ENCODE assay signal across 8 cellular contexts in the genomic region with DNA sequence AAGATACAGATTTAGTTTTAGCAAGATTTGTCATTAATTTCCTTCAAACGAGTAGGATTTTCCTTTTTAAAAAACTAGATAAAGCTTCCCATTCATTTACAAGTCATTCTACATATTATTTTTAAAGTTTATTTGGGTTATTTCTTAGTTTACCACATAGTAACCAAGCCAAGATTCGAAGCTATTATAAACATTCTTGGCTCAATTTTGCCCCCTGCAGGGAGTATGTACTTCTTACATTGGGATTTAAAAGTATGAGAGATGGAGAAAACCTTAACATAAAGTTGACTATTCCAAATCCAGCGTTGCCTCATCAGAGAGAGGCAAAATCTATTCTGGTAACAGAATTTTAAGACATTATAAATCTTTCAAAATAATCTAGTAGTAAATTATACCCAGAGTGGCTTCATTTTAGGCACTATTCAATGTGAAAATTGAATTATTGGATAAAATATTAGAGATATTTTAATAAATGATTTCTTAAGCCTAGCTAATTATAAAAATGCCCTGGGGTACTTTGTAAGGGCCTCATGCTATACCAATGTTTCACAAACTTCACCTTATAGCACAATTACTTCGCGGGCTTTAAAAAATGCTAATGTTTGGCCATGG. TPM values are rescaled to one million over a fixed set of nuclear protein-coding genes. Genes with fewer than 3 reads are reported as not detected.
DNase-seq lines count a peak whose midpoint lies in the region; ATAC-seq and TF ChIP-seq lines count a peak whose summit lies in the region.

No MANE protein-coding gene starts in this region.

- H3K9me3 Mint-ChIP-seq in GM23338 (peaks cover 15% of the 10 kb centered on the region), T-cell (peaks cover 5 to 22% (median 16%) of the 10 kb centered on the region in 3 donors)
- peaks cover 15% of the 10 kb centered on the region for H3K9me3 Mint-ChIP-seq in activated T-cell treated with anti-CD3 and anti-CD28 coated beads, Interleukin-2, amount 50 U/mL, for 4 hours

- H3K36me3 Mint-ChIP-seq in GM23338 (ENCODE audit: low read depth) (peaks cover 15% of the 10 kb centered on the region), T-cell (no peaks in the 10 kb centered on the region)
- no peaks in the 10 kb centered on the region for H3K36me3 Mint-ChIP-seq in activated T-cell treated with anti-CD3 and anti-CD28 coated beads, Interleukin-2, amount 50 U/mL, for 4 hours (ENCODE audit: insufficient read depth)

- H3K4me1 Mint-ChIP-seq in GM23338: peaks cover 42% of the 10 kb centered on the region
- no peaks in the 10 kb centered on the region for H3K4me1 Mint-ChIP-seq in T-cell
- no peaks in the 10 kb centered on the region for H3K4me1 Mint-ChIP-seq in activated T-cell treated with anti-CD3 and anti-CD28 coated beads, Interleukin-2, amount 50 U/mL, for 4 hours (ENCODE audit: low read depth)

- H3K4me3 Mint-ChIP-seq in GM23338 (no peak overlapping the region), T-cell (no peak overlapping the region)
- H3K4me3 Mint-ChIP-seq in activated T-cell treated with anti-CD3 and anti-CD28 coated beads, Interleukin-2, amount 50 U/mL, for 4 hours: no peak overlapping the region

- no peaks in the 10 kb centered on the region for H3K79me2 ChIP-seq in GM23338 (replicated peaks; ENCODE audit: insufficient read depth)

- no peak overlapping the region for H3K27ac Mint-ChIP-seq in GM23338
- no peak overlapping the region for H3K27ac Mint-ChIP-seq in T-cell

- H3F3A ChIP-seq in GM23338 (replicated peaks; ENCODE audit: low read depth): no peaks in the 10 kb centered on the region

- intact Hi-C loops in left ventricle myocardium inferior (cut with micrococcal nuclease) (loop anchor here (5.0 kb wide), 1 partner anchor 287 kb away; no protein-coding TSS in a partner anchor), vagina (cut with DNase I) (no loop called here)

- H3K27me3 Mint-ChIP-seq in GM23338 (ENCODE audit: insufficient read depth, low read depth, poor library complexity) (no peaks in the 10 kb centered on the region), T-cell (no peaks in the 10 kb centered on the region)
- no peaks in the 10 kb centered on the region for H3K27me3 Mint-ChIP-seq in activated T-cell treated with anti-CD3 and anti-CD28 coated beads, Interleukin-2, amount 50 U/mL, for 4 hours (ENCODE audit: low read depth)

- no peaks in the 10 kb centered on the region for H3K9me2 ChIP-seq in GM23338 (ENCODE audit: insufficient read depth)

- no peak overlapping the region for H2AFZ ChIP-seq in GM23338

- H3K4me2 ChIP-seq in GM23338: peak overlapping the region; percentile 54; the same call in 1 of the 2 replicates

- POLR2A ChIA-PET in T-cell (lab: Charles Lee): no interaction called here

- H3K36me3 ChIP-seq in BE2C: no peaks in the 10 kb centered on the region
- no peaks in the 10 kb centered on the region; the same call in 1 of the 2 replicates for H3K36me3 ChIP-seq in GM23338 (ENCODE audit: insufficient read depth)
- H3K36me3 ChIP-seq in SJCRH30: no peaks in the 10 kb centered on the region; the same call in 1 of the 2 replicates
- no peaks in the 10 kb centered on the region for H3K36me3 ChIP-seq in left ventricle myocardium inferior
- H3K36me3 ChIP-seq in vagina: no peaks in the 10 kb centered on the region

- no peaks in the 10 kb centered on the region for H3K4me1 ChIP-seq in BE2C
- peaks cover 23% of the 10 kb centered on the region for H3K4me1 ChIP-seq in GM23338 (ENCODE audit: insufficient read depth)
- H3K4me1 ChIP-seq in SJCRH30: no peaks in the 10 kb centered on the region
- H3K4me1 ChIP-seq in left ventricle myocardium inferior: peaks cover 15% of the 10 kb centered on the region
- no peaks in the 10 kb centered on the region for H3K4me1 ChIP-seq in vagina

- no peaks in the 10 kb centered on the region for H4K20me1 ChIP-seq in GM23338 (replicated peaks; ENCODE audit: insufficient read depth)

- H3K4me3 ChIP-seq in BE2C (ENCODE audit: low read depth, low read length) (no peak overlapping the region), GM23338 (no peak overlapping the region), SJCRH30 (no peak overlapping the region), left ventricle myocardium inferior (no peak overlapping the region), vagina (no peak overlapping the region)

- TF ChIP-seq CTCF in BE2C (IDR thresholded peaks at IDR 0.05; ENCODE audit: low read depth, low read length) (peak; percentile 31; the same call in 1 of the 2 replicates), GM23338 (conservative IDR thresholded peaks at IDR 0.05; ENCODE audit: low read depth in 2 of 2) (peak; percentile 47 to 51; a peak in 3 of 4 replicates), left ventricle myocardium inferior (IDR thresholded peaks at IDR 0.05; ENCODE audit: borderline replicate concordance) (peak; percentile 66), vagina (IDR thresholded peaks at IDR 0.05) (peak in 2 of 3 experiments; percentile 15 to 25)

- H3K27me3 ChIP-seq in BE2C (no peaks in the 10 kb centered on the region), GM23338 (ENCODE audit: insufficient read depth) (no peaks in the 10 kb centered on the region), SJCRH30 (no peaks in the 10 kb centered on the region), left ventricle myocardium inferior (ENCODE audit: low read depth) (no peaks in the 10 kb centered on the region), vagina (no peaks in the 10 kb centered on the region)

- H3K27ac ChIP-seq in GM23338 (ENCODE audit: low read depth) (no peak overlapping the region), SJCRH30 (no peak overlapping the region), left ventricle myocardium inferior (replicated peaks) (no peak overlapping the region), vagina (no peak overlapping the region)

- H3K9me3 ChIP-seq in BE2C: no peaks in the 10 kb centered on the region
- H3K9me3 ChIP-seq in SJCRH30 (replicated peaks): 0 out of 2 replicates have a peak, but pooled peaks cover 2% of the 10 kb centered on the region
- peaks cover 21% of the 10 kb centered on the region for H3K9me3 ChIP-seq in left ventricle myocardium inferior (replicated peaks)
- no peaks in the 10 kb centered on the region for H3K9me3 ChIP-seq in vagina

- TF ChIP-seq POLR2A in vagina (IDR thresholded peaks at IDR 0.05): no peak

- CTCF ChIA-PET in T-cell (lab: Charles Lee): no interaction called here

- DNase-seq in BE2C (peak; percentile 12), GM23338 (ENCODE audit: low spot score) (peak; percentile 66), SJCRH30 (peak; percentile 19 to 72), left ventricle myocardium inferior (no peak), vagina (ENCODE audit: extremely low spot score in 2 of 2) (no peak), T-cell (no peak)
- DNase-seq in activated T-cell treated with anti-CD3 and anti-CD28 coated beads, Interleukin-2, amount 50 U/mL, for 4 hours: no peak

- ATAC-seq in GM23338 (no peak), T-cell (replicated peaks in 1 of 4) (no peak), HG03196 (IDR thresholded peaks at IDR 0.05; ENCODE audit: unreplicated experiment) (no peak)
- ATAC-seq in activated T-cell treated with anti-CD3 and anti-CD28 coated beads, Interleukin-2, amount 50 U/mL, for 4 hours: no peak

TF ChIP-seq in GM23338, 12 proteins besides CTCF, POLR2A, EP300 and RAD21:
- no peak for TF ChIP-seq CREB1 (CRISPR knock-in tag; IDR thresholded peaks at IDR 0.05; ENCODE audit: low read depth)
- no peak for TF ChIP-seq STAT1 (IDR thresholded peaks at IDR 0.05; ENCODE audit: unreplicated experiment)

RNA-seq across cellular contexts. Expression of a gene that starts 39.1 kb away (rescaled TPM):
- polyA plus RNA-seq in BE2C (2012; ENCODE audit: insufficient read depth, insufficient read length, low read depth): not detected
- 13.6 and 18.4 TPM in 2 replicates for total RNA-seq in GM23338 (2014; rRNA removed; shearing (Covaris generic))
- 2.6 and 2.8 TPM in 2 replicates for polyA plus RNA-seq in GM23338 (2016; fragmentation: Nextera tagmentation; extraction: Ambion mirVana)
- total RNA-seq in SJCRH30 (2014; rRNA removed; shearing (Covaris generic)): 43.8 and 45.1 TPM in 2 replicates
- total RNA-seq in left ventricle myocardium inferior: 34.1 TPM
- total RNA-seq in vagina: 0.49 TPM
- under 1 TPM in 3 of 5 donors, not detected in 2; 0.32 to 0.61 (median 0.36) TPM for total RNA-seq in T-cell
- total RNA-seq in activated T-cell treated with anti-CD3 and anti-CD28 coated beads, Interleukin-2, amount 50 U/mL, for 4 hours: under 1 TPM; 0.15 to 0.26 (median 0.19) TPM

Comparison
In these comparisons a context has a peak if more than half of its experiments do, and no peak if none do; other contexts are left out.
1. DNase-seq: peak in BE2C (single experiment), GM23338 (single experiment) and SJCRH30 (2 of 2); none in left ventricle myocardium inferior (single experiment), vagina (0 of 2), T-cell (0 of 34) and activated T-cell treated with anti-CD3 and anti-CD28 coated beads, Interleukin-2, amount 50 U/mL, for 4 hours (single experiment).
2. Peak in every context shown above with its lines, with median percentiles within 50 percentile points of each other: CTCF ChIP-seq.